ENCODE assay signal across 1 cellular context in the genomic region with DNA sequence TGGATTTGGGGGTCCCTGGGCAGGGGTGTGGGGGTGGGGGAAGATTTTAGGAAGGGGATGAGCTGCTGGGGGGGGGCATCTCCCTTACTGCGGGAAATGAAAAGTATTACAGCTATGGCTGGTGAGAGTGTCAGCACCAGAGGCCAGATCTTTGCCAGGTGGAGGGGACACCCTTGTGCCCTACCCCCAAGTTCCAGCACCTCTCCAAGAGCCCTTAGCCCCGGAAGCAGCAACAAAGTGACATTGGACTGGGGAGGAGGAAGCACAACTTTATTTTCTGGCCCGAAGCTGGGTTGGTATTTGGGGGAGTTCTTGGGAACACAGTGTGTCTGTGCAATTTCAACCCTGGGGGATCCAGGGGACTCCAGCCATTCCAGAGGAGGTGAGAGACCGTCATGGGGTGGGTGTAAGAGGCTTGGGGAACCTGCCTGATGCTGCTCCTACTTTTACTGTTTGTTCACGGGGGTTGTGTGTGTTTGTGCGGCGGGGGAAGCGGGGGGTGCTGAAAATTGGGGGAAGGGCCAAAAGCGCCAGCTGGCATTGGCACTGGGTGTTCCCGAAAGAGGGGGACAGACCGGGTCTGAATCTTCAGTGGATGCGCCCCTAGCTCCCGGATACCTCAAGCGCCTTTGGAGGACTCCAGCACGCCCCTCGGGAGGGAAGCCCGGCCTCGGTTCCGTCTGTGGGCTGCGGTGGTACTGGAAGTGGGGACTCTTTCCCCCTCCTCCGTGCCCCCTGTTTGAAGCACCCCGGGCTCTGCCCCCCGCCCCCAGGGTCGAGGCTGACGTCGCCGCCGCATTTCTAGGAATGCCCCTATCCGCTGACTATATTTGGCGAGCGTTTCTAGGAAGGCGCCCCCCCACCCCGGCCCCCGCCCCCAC.
TF ChIP-seq lines count a peak whose summit lies in the region.

No MANE protein-coding gene starts in this region.

TF ChIP-seq in HepG2, 621 proteins besides CTCF, POLR2A, EP300 and RAD21 (continued from another document and continues in another):
- no peak for TF ChIP-seq ZNF343 (CRISPR knock-in tag; IDR thresholded peaks at IDR 0.05)
- TF ChIP-seq, protein P1, sequence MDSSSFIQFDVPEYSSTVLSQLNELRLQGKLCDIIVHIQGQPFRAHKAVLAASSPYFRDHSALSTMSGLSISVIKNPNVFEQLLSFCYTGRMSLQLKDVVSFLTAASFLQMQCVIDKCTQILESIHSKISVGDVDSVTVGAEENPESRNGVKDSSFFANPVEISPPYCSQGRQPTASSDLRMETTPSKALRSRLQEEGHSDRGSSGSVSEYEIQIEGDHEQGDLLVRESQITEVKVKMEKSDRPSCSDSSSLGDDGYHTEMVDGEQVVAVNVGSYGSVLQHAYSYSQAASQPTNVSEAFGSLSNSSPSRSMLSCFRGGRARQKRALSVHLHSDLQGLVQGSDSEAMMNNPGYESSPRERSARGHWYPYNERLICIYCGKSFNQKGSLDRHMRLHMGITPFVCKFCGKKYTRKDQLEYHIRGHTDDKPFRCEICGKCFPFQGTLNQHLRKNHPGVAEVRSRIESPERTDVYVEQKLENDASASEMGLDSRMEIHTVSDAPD (CRISPR knock-in tag; IDR thresholded peaks at IDR 0.05) = 0 out of 2 replicates have a peak, but pooled peaks have one; percentile 20
- TF ChIP-seq, protein P2, sequence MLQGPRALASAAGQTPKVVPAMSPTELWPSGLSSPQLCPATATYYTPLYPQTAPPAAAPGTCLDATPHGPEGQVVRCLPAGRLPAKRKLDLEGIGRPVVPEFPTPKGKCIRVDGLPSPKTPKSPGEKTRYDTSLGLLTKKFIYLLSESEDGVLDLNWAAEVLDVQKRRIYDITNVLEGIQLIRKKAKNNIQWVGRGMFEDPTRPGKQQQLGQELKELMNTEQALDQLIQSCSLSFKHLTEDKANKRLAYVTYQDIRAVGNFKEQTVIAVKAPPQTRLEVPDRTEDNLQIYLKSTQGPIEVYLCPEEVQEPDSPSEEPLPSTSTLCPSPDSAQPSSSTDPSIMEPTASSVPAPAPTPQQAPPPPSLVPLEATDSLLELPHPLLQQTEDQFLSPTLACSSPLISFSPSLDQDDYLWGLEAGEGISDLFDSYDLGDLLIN (CRISPR knock-in tag; IDR thresholded peaks at IDR 0.05; ENCODE audit: borderline replicate concordance) = no peak
- TF ChIP-seq NRL (CRISPR knock-in tag; IDR thresholded peaks at IDR 0.05; ENCODE audit: borderline replicate concordance) = peak; percentile 54; the same call in 1 of the 2 replicates
- 0 out of 2 replicates have a peak, but pooled peaks have one; percentile 1 for TF ChIP-seq ZNF329 (CRISPR knock-in tag; IDR thresholded peaks at IDR 0.05; ENCODE audit: low read depth)
- TF ChIP-seq, protein P3, sequence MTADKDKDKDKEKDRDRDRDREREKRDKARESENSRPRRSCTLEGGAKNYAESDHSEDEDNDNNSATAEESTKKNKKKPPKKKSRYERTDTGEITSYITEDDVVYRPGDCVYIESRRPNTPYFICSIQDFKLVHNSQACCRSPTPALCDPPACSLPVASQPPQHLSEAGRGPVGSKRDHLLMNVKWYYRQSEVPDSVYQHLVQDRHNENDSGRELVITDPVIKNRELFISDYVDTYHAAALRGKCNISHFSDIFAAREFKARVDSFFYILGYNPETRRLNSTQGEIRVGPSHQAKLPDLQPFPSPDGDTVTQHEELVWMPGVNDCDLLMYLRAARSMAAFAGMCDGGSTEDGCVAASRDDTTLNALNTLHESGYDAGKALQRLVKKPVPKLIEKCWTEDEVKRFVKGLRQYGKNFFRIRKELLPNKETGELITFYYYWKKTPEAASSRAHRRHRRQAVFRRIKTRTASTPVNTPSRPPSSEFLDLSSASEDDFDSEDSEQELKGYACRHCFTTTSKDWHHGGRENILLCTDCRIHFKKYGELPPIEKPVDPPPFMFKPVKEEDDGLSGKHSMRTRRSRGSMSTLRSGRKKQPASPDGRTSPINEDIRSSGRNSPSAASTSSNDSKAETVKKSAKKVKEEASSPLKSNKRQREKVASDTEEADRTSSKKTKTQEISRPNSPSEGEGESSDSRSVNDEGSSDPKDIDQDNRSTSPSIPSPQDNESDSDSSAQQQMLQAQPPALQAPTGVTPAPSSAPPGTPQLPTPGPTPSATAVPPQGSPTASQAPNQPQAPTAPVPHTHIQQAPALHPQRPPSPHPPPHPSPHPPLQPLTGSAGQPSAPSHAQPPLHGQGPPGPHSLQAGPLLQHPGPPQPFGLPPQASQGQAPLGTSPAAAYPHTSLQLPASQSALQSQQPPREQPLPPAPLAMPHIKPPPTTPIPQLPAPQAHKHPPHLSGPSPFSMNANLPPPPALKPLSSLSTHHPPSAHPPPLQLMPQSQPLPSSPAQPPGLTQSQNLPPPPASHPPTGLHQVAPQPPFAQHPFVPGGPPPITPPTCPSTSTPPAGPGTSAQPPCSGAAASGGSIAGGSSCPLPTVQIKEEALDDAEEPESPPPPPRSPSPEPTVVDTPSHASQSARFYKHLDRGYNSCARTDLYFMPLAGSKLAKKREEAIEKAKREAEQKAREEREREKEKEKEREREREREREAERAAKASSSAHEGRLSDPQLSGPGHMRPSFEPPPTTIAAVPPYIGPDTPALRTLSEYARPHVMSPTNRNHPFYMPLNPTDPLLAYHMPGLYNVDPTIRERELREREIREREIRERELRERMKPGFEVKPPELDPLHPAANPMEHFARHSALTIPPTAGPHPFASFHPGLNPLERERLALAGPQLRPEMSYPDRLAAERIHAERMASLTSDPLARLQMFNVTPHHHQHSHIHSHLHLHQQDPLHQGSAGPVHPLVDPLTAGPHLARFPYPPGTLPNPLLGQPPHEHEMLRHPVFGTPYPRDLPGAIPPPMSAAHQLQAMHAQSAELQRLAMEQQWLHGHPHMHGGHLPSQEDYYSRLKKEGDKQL (CRISPR knock-in tag; IDR thresholded peaks at IDR 0.05; ENCODE audit: low read depth) = no peak
- TF ChIP-seq IRX3 (CRISPR knock-in tag; IDR thresholded peaks at IDR 0.05; ENCODE audit: borderline replicate concordance, low read depth) = peak; percentile 74; the same call in 1 of the 2 replicates
- TF ChIP-seq GLI4 (CRISPR knock-in tag; IDR thresholded peaks at IDR 0.05; ENCODE audit: borderline replicate concordance) = peak; percentile 26; the same call in 1 of the 2 replicates
- TF ChIP-seq, protein P4, sequence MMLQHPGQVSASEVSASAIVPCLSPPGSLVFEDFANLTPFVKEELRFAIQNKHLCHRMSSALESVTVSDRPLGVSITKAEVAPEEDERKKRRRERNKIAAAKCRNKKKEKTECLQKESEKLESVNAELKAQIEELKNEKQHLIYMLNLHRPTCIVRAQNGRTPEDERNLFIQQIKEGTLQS (CRISPR knock-in tag; IDR thresholded peaks at IDR 0.05) = no peak
- peak; percentile 7 for TF ChIP-seq THAP11 (CRISPR knock-in tag; IDR thresholded peaks at IDR 0.05)
- TF ChIP-seq, protein P5, sequence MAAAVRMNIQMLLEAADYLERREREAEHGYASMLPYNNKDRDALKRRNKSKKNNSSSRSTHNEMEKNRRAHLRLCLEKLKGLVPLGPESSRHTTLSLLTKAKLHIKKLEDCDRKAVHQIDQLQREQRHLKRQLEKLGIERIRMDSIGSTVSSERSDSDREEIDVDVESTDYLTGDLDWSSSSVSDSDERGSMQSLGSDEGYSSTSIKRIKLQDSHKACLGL (CRISPR knock-in tag; IDR thresholded peaks at IDR 0.05) = no peak; the same call in 1 of the 2 replicates
- TF ChIP-seq POLR2AphosphoS2 (IDR thresholded peaks at IDR 0.05; ENCODE audit: low read depth, low read length) = no peak
- no peak for TF ChIP-seq ZFP82 (CRISPR knock-in tag; IDR thresholded peaks at IDR 0.05; ENCODE audit: borderline replicate concordance)
- TF ChIP-seq, protein P6, sequence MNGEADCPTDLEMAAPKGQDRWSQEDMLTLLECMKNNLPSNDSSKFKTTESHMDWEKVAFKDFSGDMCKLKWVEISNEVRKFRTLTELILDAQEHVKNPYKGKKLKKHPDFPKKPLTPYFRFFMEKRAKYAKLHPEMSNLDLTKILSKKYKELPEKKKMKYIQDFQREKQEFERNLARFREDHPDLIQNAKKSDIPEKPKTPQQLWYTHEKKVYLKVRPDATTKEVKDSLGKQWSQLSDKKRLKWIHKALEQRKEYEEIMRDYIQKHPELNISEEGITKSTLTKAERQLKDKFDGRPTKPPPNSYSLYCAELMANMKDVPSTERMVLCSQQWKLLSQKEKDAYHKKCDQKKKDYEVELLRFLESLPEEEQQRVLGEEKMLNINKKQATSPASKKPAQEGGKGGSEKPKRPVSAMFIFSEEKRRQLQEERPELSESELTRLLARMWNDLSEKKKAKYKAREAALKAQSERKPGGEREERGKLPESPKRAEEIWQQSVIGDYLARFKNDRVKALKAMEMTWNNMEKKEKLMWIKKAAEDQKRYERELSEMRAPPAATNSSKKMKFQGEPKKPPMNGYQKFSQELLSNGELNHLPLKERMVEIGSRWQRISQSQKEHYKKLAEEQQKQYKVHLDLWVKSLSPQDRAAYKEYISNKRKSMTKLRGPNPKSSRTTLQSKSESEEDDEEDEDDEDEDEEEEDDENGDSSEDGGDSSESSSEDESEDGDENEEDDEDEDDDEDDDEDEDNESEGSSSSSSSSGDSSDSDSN (CRISPR knock-in tag; IDR thresholded peaks at IDR 0.05) = no peak; the same call in 1 of the 2 replicates
- TF ChIP-seq KLF11 (CRISPR knock-in tag; IDR thresholded peaks at IDR 0.05) = no peak
- TF ChIP-seq RFXAP (CRISPR knock-in tag; IDR thresholded peaks at IDR 0.05; ENCODE audit: borderline replicate concordance) = no peak
- TF ChIP-seq KDM2A (CRISPR knock-in tag; IDR thresholded peaks at IDR 0.05; ENCODE audit: borderline replicate concordance, low read depth) = 0 out of 2 replicates have a peak, but pooled peaks have one; percentile 13
- TF ChIP-seq ISX (CRISPR knock-in tag; conservative IDR thresholded peaks at IDR 0.05) = no peak
- no peak for TF ChIP-seq ZNF383 (CRISPR knock-in tag; IDR thresholded peaks at IDR 0.05; ENCODE audit: borderline replicate concordance)
- TF ChIP-seq SNAI1 (CRISPR knock-in tag; IDR thresholded peaks at IDR 0.05; ENCODE audit: borderline replicate concordance) = peak; percentile 79; the same call in 1 of the 2 replicates
- TF ChIP-seq SALL1 (CRISPR knock-in tag; IDR thresholded peaks at IDR 0.05) = 0 out of 2 replicates have a peak, but pooled peaks have one; percentile 26
- TF ChIP-seq ZNF335 (CRISPR knock-in tag; IDR thresholded peaks at IDR 0.05) = peak; percentile 38; the same call in 1 of the 2 replicates
- TF ChIP-seq MIER3 (CRISPR knock-in tag; IDR thresholded peaks at IDR 0.05; ENCODE audit: borderline replicate concordance) = peak; percentile 1; the same call in 1 of the 2 replicates
- 0 out of 2 replicates have a peak, but pooled peaks have one; percentile 26 for TF ChIP-seq ZNF354B (CRISPR knock-in tag; IDR thresholded peaks at IDR 0.05)
- peak; percentile 55; the same call in 1 of the 2 replicates for TF ChIP-seq BORCS8-MEF2B (CRISPR knock-in tag; IDR thresholded peaks at IDR 0.05)
- TF ChIP-seq SAP130 (CRISPR knock-in tag; IDR thresholded peaks at IDR 0.05; ENCODE audit: low read depth) = peak; percentile 14; the same call in 1 of the 2 replicates
- TF ChIP-seq RARA (CRISPR knock-in tag; IDR thresholded peaks at IDR 0.05) = 0 out of 2 replicates have a peak, but pooled peaks have one; percentile 27
- TF ChIP-seq POGZ (CRISPR knock-in tag; IDR thresholded peaks at IDR 0.05) = peak; percentile 13; the same call in 1 of the 2 replicates
- TF ChIP-seq, protein P7, sequence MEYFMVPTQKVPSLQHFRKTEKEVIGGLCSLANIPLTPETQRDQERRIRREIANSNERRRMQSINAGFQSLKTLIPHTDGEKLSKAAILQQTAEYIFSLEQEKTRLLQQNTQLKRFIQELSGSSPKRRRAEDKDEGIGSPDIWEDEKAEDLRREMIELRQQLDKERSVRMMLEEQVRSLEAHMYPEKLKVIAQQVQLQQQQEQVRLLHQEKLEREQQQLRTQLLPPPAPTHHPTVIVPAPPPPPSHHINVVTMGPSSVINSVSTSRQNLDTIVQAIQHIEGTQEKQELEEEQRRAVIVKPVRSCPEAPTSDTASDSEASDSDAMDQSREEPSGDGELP (IDR thresholded peaks at IDR 0.05; ENCODE audit: borderline replicate concordance, low read depth) = peak; percentile 52; the same call in 1 of the 2 replicates
- peak; percentile 19 for TF ChIP-seq ZEB1 (IDR thresholded peaks at IDR 0.05; ENCODE audit: insufficient replicate concordance, low read depth)
- TF ChIP-seq, protein P8, sequence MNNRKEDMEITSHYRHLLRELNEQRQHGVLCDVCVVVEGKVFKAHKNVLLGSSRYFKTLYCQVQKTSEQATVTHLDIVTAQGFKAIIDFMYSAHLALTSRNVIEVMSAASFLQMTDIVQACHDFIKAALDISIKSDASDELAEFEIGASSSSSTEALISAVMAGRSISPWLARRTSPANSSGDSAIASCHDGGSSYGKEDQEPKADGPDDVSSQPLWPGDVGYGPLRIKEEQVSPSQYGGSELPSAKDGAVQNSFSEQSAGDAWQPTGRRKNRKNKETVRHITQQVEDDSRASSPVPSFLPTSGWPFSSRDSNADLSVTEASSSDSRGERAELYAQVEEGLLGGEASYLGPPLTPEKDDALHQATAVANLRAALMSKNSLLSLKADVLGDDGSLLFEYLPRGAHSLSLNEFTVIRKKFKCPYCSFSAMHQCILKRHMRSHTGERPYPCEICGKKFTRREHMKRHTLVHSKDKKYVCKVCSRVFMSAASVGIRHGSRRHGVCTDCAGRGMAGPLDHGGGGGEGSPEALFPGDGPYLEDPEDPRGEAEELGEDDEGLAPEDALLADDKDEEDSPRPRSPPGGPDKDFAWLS (CRISPR knock-in tag; IDR thresholded peaks at IDR 0.05; ENCODE audit: borderline replicate concordance) = no peak
- peak; percentile 37 for TF ChIP-seq IKZF4 (CRISPR knock-in tag; IDR thresholded peaks at IDR 0.05; ENCODE audit: borderline replicate concordance, low read depth, not compliant biosample characterization)
- TF ChIP-seq, protein P9, sequence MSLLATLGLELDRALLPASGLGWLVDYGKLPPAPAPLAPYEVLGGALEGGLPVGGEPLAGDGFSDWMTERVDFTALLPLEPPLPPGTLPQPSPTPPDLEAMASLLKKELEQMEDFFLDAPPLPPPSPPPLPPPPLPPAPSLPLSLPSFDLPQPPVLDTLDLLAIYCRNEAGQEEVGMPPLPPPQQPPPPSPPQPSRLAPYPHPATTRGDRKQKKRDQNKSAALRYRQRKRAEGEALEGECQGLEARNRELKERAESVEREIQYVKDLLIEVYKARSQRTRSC (CRISPR knock-in tag; IDR thresholded peaks at IDR 0.05; ENCODE audit: low read depth) = no peak
- peak; percentile 34 for TF ChIP-seq PTBP1 (IDR thresholded peaks at IDR 0.05; ENCODE audit: low read depth, low read length, poor library complexity, severe bottlenecking)
- peak; percentile 18; the same call in 1 of the 2 replicates for TF ChIP-seq ZNF768 (CRISPR knock-in tag; IDR thresholded peaks at IDR 0.05)
- TF ChIP-seq ZNF317 (CRISPR knock-in tag; IDR thresholded peaks at IDR 0.05) = no peak
- TF ChIP-seq CENPX (CRISPR knock-in tag; IDR thresholded peaks at IDR 0.05) = no peak
- TF ChIP-seq, protein P10, sequence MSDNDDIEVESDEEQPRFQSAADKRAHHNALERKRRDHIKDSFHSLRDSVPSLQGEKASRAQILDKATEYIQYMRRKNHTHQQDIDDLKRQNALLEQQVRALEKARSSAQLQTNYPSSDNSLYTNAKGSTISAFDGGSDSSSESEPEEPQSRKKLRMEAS (IDR thresholded peaks at IDR 0.05) = peak; percentile 4; the same call in 1 of the 2 replicates
- no peak for TF ChIP-seq RBM22 (optimal IDR thresholded peaks at IDR 0.05; ENCODE audit: low read length)
